9 cellular contexts compared by ENCODE assay signal in the genomic region with DNA sequence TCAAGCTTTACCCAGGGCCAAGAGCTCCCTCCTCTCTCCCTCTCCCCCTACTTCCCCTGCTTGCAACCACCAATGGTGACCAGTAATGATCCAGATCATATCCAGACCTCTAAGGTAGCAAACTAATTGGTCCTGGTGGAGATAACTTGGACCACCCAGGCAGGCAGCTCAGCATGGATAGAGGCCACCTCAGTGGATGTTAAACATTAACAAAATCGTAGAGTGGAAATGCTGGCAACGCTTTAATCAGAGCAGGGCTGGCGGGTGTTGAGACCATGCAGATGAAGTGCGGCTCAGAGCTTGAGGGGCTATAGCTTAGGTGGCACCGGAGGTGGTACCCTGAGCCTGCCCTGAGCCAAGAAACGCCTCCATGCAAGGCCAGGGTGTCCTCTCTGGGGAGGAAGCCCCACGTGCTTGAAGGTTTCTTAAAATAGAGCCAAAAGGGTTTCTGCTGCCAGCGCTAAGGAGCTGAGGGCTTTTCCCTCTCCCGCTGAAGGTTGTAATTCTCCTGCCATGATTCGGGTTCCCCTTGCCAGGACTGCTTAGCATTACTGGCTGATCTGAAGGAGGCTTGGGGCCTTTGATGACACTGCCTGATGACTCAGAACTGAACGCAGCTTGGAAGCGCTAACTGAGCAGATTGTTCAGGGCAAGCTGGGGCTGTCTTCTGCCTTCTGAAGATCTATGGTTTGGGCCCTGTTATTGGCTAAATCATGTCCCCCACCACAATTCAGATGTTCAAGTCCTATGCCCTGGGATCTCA.
DNase-seq lines count a peak whose midpoint lies in the region; ATAC-seq and TF ChIP-seq lines count a peak whose summit lies in the region.
"Had no signal": no experiment of that assay in that cellular context is flagged by ENCODE, and none has a peak within 500 bp of the region (broad histone marks: within the 10 kb centered on the region; RNA-seq: fewer than 3 reads in every experiment).

No MANE protein-coding gene starts in this region.

- no peaks in the 10 kb centered on the region for H3K9me3 ChIP-seq in naive thymus-derived CD4-positive, alpha-beta T cell (ENCODE audit: control insufficient read depth in 2 of 3, low read length in 3 of 3)

- H3K4me3 Mint-ChIP-seq in CD14-positive monocyte (no peak overlapping the region), HFFc6 (no peak overlapping the region)
- no peak overlapping the region for H3K4me3 Mint-ChIP-seq in naive thymus-derived CD4-positive, alpha-beta T cell
- H3K4me3 Mint-ChIP-seq in activated T-helper 1 cell treated with anti-CD3 and anti-CD28 coated beads, Interleukin-12 subunit alpha, Interleukin-12 subunit beta, Interleukin-2, Interleukin-4 antibody, amounts not matched to agents 30 ng/mL and 10 ng/mL and 1 ng/mL, durations not matched to agents 14 hours and 24 hours and 36 hours, result no peak overlapping the region

- H3K27me3 Mint-ChIP-seq in CD14-positive monocyte (ENCODE audit: low read depth in 3 of 3) (peaks cover 0 to 8% (median 0%) of the 10 kb centered on the region in 3 donors), HFFc6 (ENCODE audit: insufficient read depth) (peaks cover 4% of the 10 kb centered on the region)
- H3K27me3 Mint-ChIP-seq in naive thymus-derived CD4-positive, alpha-beta T cell, result peaks cover 0 to 2% (median 0%) of the 10 kb centered on the region in 5 donors
- peaks cover 2% of the 10 kb centered on the region for H3K27me3 Mint-ChIP-seq in activated T-helper 1 cell treated with anti-CD3 and anti-CD28 coated beads, Interleukin-12 subunit alpha, Interleukin-12 subunit beta, Interleukin-2, Interleukin-4 antibody, amounts not matched to agents 30 ng/mL and 10 ng/mL and 1 ng/mL, durations not matched to agents 14 hours and 24 hours and 36 hours (ENCODE audit: insufficient read depth)

- TF ChIP-seq CTCF in CD14-positive monocyte (IDR thresholded peaks at IDR 0.05) (no peak), HFFc6 (IDR thresholded peaks at IDR 0.05) (no peak), brain microvascular endothelial cell (IDR thresholded peaks at IDR 0.05; ENCODE audit: low read depth, low read length, missing control alignments) (no peak)

- H3K9me3 Mint-ChIP-seq in CD14-positive monocyte, result peaks cover 0 to under 1% (median 0%) of the 10 kb centered on the region in 7 donors
- no peaks in the 10 kb centered on the region for H3K9me3 Mint-ChIP-seq in HFFc6
- H3K9me3 Mint-ChIP-seq in naive thymus-derived CD4-positive, alpha-beta T cell, result peaks cover 0 to 5% (median 0%) of the 10 kb centered on the region in 11 donors
- H3K9me3 Mint-ChIP-seq in activated T-helper 1 cell treated with anti-CD3 and anti-CD28 coated beads, Interleukin-12 subunit alpha, Interleukin-12 subunit beta, Interleukin-2, Interleukin-4 antibody, amounts not matched to agents 30 ng/mL and 10 ng/mL and 1 ng/mL, durations not matched to agents 14 hours and 24 hours and 36 hours, result peaks cover 1% of the 10 kb centered on the region

- H3K4me1 Mint-ChIP-seq in CD14-positive monocyte (peaks cover 20% of the 10 kb centered on the region), HFFc6 (ENCODE audit: low read depth) (no peaks in the 10 kb centered on the region)
- H3K4me1 Mint-ChIP-seq in naive thymus-derived CD4-positive, alpha-beta T cell, result no peaks in the 10 kb centered on the region
- H3K4me1 Mint-ChIP-seq in activated T-helper 1 cell treated with anti-CD3 and anti-CD28 coated beads, Interleukin-12 subunit alpha, Interleukin-12 subunit beta, Interleukin-2, Interleukin-4 antibody, amounts not matched to agents 30 ng/mL and 10 ng/mL and 1 ng/mL, durations not matched to agents 14 hours and 24 hours and 36 hours (ENCODE audit: low read depth), result no peaks in the 10 kb centered on the region

- H3K36me3 ChIP-seq in brain microvascular endothelial cell (replicated peaks), result no peaks in the 10 kb centered on the region
- H3K36me3 ChIP-seq in naive thymus-derived CD4-positive, alpha-beta T cell (ENCODE audit: control insufficient read depth in 2 of 3, insufficient read depth in 3 of 3, low read length in 3 of 3), result no peaks in the 10 kb centered on the region

- POLR2A ChIA-PET in naive thymus-derived CD4-positive, alpha-beta T cell (lab: Charles Lee), result no interaction called here

- peak; percentile 44 for ATAC-seq in naive thymus-derived CD4-positive, alpha-beta T cell
- no peak for ATAC-seq in GM21526 (IDR thresholded peaks at IDR 0.05; ENCODE audit: low FRiP score, unreplicated experiment)

- H3K4me3 ChIP-seq in brain microvascular endothelial cell (ENCODE audit: low read depth, low read length), result no peak overlapping the region
- no peak overlapping the region for H3K4me3 ChIP-seq in naive thymus-derived CD4-positive, alpha-beta T cell (ENCODE audit: low read length)

- intact Hi-C loops in CD14-positive monocyte (cut with micrococcal nuclease), result no loop called here
- intact Hi-C loops in naive thymus-derived CD4-positive, alpha-beta T cell (cut with micrococcal nuclease), result no loop called here
- intact Hi-C loops in activated T-helper 1 cell treated with anti-CD3 and anti-CD28 coated beads, Interleukin-12 subunit alpha, Interleukin-12 subunit beta, Interleukin-2, Interleukin-4 antibody, amounts not matched to agents 30 ng/mL and 10 ng/mL and 1 ng/mL, durations not matched to agents 14 hours and 24 hours and 36 hours (cut with micrococcal nuclease), result no loop called here

- DNase-seq in CD14-positive monocyte (ENCODE audit: low spot score) (peak; percentile 47), HFFc6 (peak; percentile 11), brain microvascular endothelial cell (peak; percentile 42), activated gamma-delta T cell treated with Interleukin-2 at 50 U/mL for 16 hours (no peak)
- DNase-seq in naive thymus-derived CD4-positive, alpha-beta T cell, result no peak
- no peak for DNase-seq in activated CD4-positive, CD25-positive, alpha-beta regulatory T cell (lab: John Stamatoyannopoulos, UW)
- DNase-seq in activated T-helper 1 cell treated with anti-CD3 and anti-CD28 coated beads, Interleukin-12 subunit alpha, Interleukin-12 subunit beta, Interleukin-2, Interleukin-4 antibody, amounts not matched to agents 30 ng/mL and 10 ng/mL and 1 ng/mL, durations not matched to agents 14 hours and 24 hours and 36 hours (ENCODE audit: low spot score), result no peak

- H3K36me3 Mint-ChIP-seq in CD14-positive monocyte (peaks cover 0 to 1% of the 10 kb centered on the region in 2 donors), HFFc6 (ENCODE audit: low read depth) (no peaks in the 10 kb centered on the region)
- H3K36me3 Mint-ChIP-seq in naive thymus-derived CD4-positive, alpha-beta T cell, result peaks cover 0 to under 1% (median 0%) of the 10 kb centered on the region in 5 donors
- no peaks in the 10 kb centered on the region for H3K36me3 Mint-ChIP-seq in activated T-helper 1 cell treated with anti-CD3 and anti-CD28 coated beads, Interleukin-12 subunit alpha, Interleukin-12 subunit beta, Interleukin-2, Interleukin-4 antibody, amounts not matched to agents 30 ng/mL and 10 ng/mL and 1 ng/mL, durations not matched to agents 14 hours and 24 hours and 36 hours (ENCODE audit: low read depth)

- in situ Hi-C loops in brain microvascular endothelial cell (cut with HindIII; ENCODE audit: low pct_ligation_motif_present, low sequenced_read_pairs), result no loop called here

- no peak overlapping the region for H3K27ac ChIP-seq in brain microvascular endothelial cell
- H3K27ac ChIP-seq in naive thymus-derived CD4-positive, alpha-beta T cell (ENCODE audit: low read depth, low read length), result no peak overlapping the region
- H3K27ac ChIP-seq: VCaP had no signal

- CTCF ChIA-PET in naive thymus-derived CD4-positive, alpha-beta T cell (lab: Charles Lee), result no interaction called here

- no peaks in the 10 kb centered on the region for H3K27me3 ChIP-seq in brain microvascular endothelial cell (replicated peaks)
- no peaks in the 10 kb centered on the region for H3K27me3 ChIP-seq in naive thymus-derived CD4-positive, alpha-beta T cell (ENCODE audit: control insufficient read depth in 2 of 2, insufficient read depth in 2 of 2, low read length in 2 of 2)

- no peaks in the 10 kb centered on the region for H3K4me1 ChIP-seq in naive thymus-derived CD4-positive, alpha-beta T cell (ENCODE audit: control insufficient read depth in 2 of 2, insufficient read depth in 2 of 2, low read length in 2 of 2)

- peak overlapping the region in 2 of 7 donors; percentile 21 to 62 for H3K27ac Mint-ChIP-seq in CD14-positive monocyte
- no peak overlapping the region for H3K27ac Mint-ChIP-seq in HFFc6
- no peak overlapping the region for H3K27ac Mint-ChIP-seq in naive thymus-derived CD4-positive, alpha-beta T cell
- H3K27ac Mint-ChIP-seq in activated T-helper 1 cell treated with anti-CD3 and anti-CD28 coated beads, Interleukin-12 subunit alpha, Interleukin-12 subunit beta, Interleukin-2, Interleukin-4 antibody, amounts not matched to agents 30 ng/mL and 10 ng/mL and 1 ng/mL, durations not matched to agents 14 hours and 24 hours and 36 hours, result no peak overlapping the region

Comparison
In these comparisons a context has a peak if more than half of its experiments do, and no peak if none do; other contexts are left out.
1. DNase-seq: peak in CD14-positive monocyte (single experiment), HFFc6 (single experiment) and brain microvascular endothelial cell (single experiment); none in naive thymus-derived CD4-positive, alpha-beta T cell (0 of 9), activated CD4-positive, CD25-positive, alpha-beta regulatory T cell (0 of 4), activated T-helper 1 cell treated with anti-CD3 and anti-CD28 coated beads, Interleukin-12 subunit alpha, Interleukin-12 subunit beta, Interleukin-2, Interleukin-4 antibody, amounts not matched to agents 30 ng/mL and 10 ng/mL and 1 ng/mL, durations not matched to agents 14 hours and 24 hours and 36 hours (single experiment) and activated gamma-delta T cell treated with Interleukin-2 at 50 U/mL for 16 hours (single experiment).